Comparison of ENCODE assay signal across 10 cellular contexts in genomic region chr11:31809543-31809856, GRCh38. TPM values are rescaled to one million over a fixed set of nuclear protein-coding genes. Genes with fewer than 3 reads are reported as not detected.
DNase-seq lines count a peak whose midpoint lies in the region; ATAC-seq lines count a peak whose summit lies in the region.
"Had no signal": no experiment of that assay in that cellular context is flagged by ENCODE, and none has a peak within 500 bp of the region (broad histone marks: within the 10 kb centered on the region; RNA-seq: fewer than 3 reads in every experiment).

No MANE protein-coding gene starts in this region.

- peak overlapping the region; percentile 21 for H3K4me3 Mint-ChIP-seq in activated naive CD4-positive, alpha-beta T cell treated with anti-CD3 and anti-CD28 coated beads, Interleukin-2, amount 10 ng/mL, durations not matched to agents 7 days and 5 days
- H3K4me3 Mint-ChIP-seq in activated CD4-positive, alpha-beta memory T cell treated with anti-CD3 and anti-CD28 coated beads, Interleukin-2, amount 10 ng/mL, durations not matched to agents 7 days and 5 days = peak overlapping the region; percentile 2

- peaks cover 100% of the 10 kb centered on the region for H3K27me3 ChIP-seq in iPS-18a (ENCODE audit: control insufficient read depth, insufficient read depth, low read length)
- H3K27me3 ChIP-seq in subcutaneous abdominal adipose tissue (ENCODE audit: control insufficient read depth in 5 of 5, insufficient read depth in 4 of 5, low read length in 5 of 5) = peaks cover 64 to 94% (median 87%) of the 10 kb centered on the region in 5 donors

- H3K9ac ChIP-seq in iPS-18a (ENCODE audit: low read length) = no peak overlapping the region
- H3K9ac ChIP-seq in subcutaneous abdominal adipose tissue (ENCODE audit: low read length in 5 of 5) = no peak overlapping the region

- H3K27ac Mint-ChIP-seq in activated naive CD4-positive, alpha-beta T cell treated with anti-CD3 and anti-CD28 coated beads, Interleukin-2, amount 10 ng/mL, durations not matched to agents 7 days and 5 days = peak overlapping the region; percentile 1
- H3K27ac Mint-ChIP-seq in activated CD4-positive, alpha-beta memory T cell treated with anti-CD3 and anti-CD28 coated beads, Interleukin-2, amount 10 ng/mL, durations not matched to agents 7 days and 5 days = no peak overlapping the region

- H3K4me3 ChIP-seq in iPS-18a (ENCODE audit: low read length) (peak overlapping the region; percentile 60), subcutaneous abdominal adipose tissue (ENCODE audit: low read depth in 1 of 5, low read length in 5 of 5) (peak overlapping the region in 3 of 5 donors; percentile 54 to 68 (median 63))

- peaks cover 100% of the 10 kb centered on the region for H3K27me3 Mint-ChIP-seq in activated naive CD4-positive, alpha-beta T cell treated with anti-CD3 and anti-CD28 coated beads, Interleukin-2, amount 10 ng/mL, durations not matched to agents 7 days and 5 days
- H3K27me3 Mint-ChIP-seq in activated CD4-positive, alpha-beta memory T cell treated with anti-CD3 and anti-CD28 coated beads, Interleukin-2, amount 10 ng/mL, durations not matched to agents 7 days and 5 days = peaks cover 79% of the 10 kb centered on the region

- H3K9me3 Mint-ChIP-seq in activated naive CD4-positive, alpha-beta T cell treated with anti-CD3 and anti-CD28 coated beads, Interleukin-2, amount 10 ng/mL, durations not matched to agents 7 days and 5 days = no peaks in the 10 kb centered on the region
- H3K9me3 Mint-ChIP-seq in activated CD4-positive, alpha-beta memory T cell treated with anti-CD3 and anti-CD28 coated beads, Interleukin-2, amount 10 ng/mL, durations not matched to agents 7 days and 5 days = no peaks in the 10 kb centered on the region

- no peak for ATAC-seq in GM19452 (IDR thresholded peaks at IDR 0.05; ENCODE audit: unreplicated experiment)

- no peak for DNase-seq in activated naive CD4-positive, alpha-beta T cell treated with anti-CD3 and anti-CD28 coated beads, Interleukin-2, amount 10 ng/mL, durations not matched to agents 7 days and 5 days
- DNase-seq in activated naive CD4-positive, alpha-beta T cell (lab: John Stamatoyannopoulos, UW) = no peak
- no peak for DNase-seq in activated CD4-positive, alpha-beta memory T cell treated with anti-CD3 and anti-CD28 coated beads, Interleukin-2, amount 10 ng/mL, durations not matched to agents 7 days and 5 days
- DNase-seq in NCI-H345 (lab: John Stamatoyannopoulos, UW) (no peak), NCI-H748 (lab: John Stamatoyannopoulos, UW; ENCODE audit: unreplicated experiment) (no peak)
- DNase-seq: left ventricle myocardium superior, NCI-H2029 had no signal

- CTCF ChIA-PET in activated naive CD4-positive, alpha-beta T cell treated with anti-CD3 and anti-CD28 coated beads, Interleukin-2, amount 10 ng/mL, durations not matched to agents 7 days and 5 days (lab: Charles Lee) = interaction anchor here (1.0 kb wide), 1 partner anchor 11 kb away, joined by 3 read pairs; no protein-coding TSS in a partner anchor
- CTCF ChIA-PET in activated CD4-positive, alpha-beta memory T cell treated with anti-CD3 and anti-CD28 coated beads, Interleukin-2, amount 10 ng/mL, durations not matched to agents 7 days and 5 days (lab: Charles Lee) = no interaction called here

- H3K9me3 ChIP-seq in iPS-18a (ENCODE audit: control insufficient read depth, low read depth, low read length) (peaks cover 4% of the 10 kb centered on the region), subcutaneous abdominal adipose tissue (ENCODE audit: control insufficient read depth in 5 of 5, low read length in 5 of 5) (no peaks in the 10 kb centered on the region)

- H3K4me1 Mint-ChIP-seq in activated naive CD4-positive, alpha-beta T cell treated with anti-CD3 and anti-CD28 coated beads, Interleukin-2, amount 10 ng/mL, durations not matched to agents 7 days and 5 days = peaks cover 34% of the 10 kb centered on the region
- peaks cover 32% of the 10 kb centered on the region for H3K4me1 Mint-ChIP-seq in activated CD4-positive, alpha-beta memory T cell treated with anti-CD3 and anti-CD28 coated beads, Interleukin-2, amount 10 ng/mL, durations not matched to agents 7 days and 5 days

- POLR2A ChIA-PET in activated CD4-positive, alpha-beta memory T cell treated with anti-CD3 and anti-CD28 coated beads, Interleukin-2, amount 10 ng/mL, durations not matched to agents 7 days and 5 days (lab: Charles Lee) = no interaction called here

- H3K27ac ChIP-seq in iPS-18a (ENCODE audit: low read length) = no peak overlapping the region
- H3K27ac ChIP-seq in subcutaneous abdominal adipose tissue (ENCODE audit: low read depth, low read length) = no peak overlapping the region

- H3K4me1 ChIP-seq in iPS-18a (ENCODE audit: control insufficient read depth, low read depth, low read length) (peaks cover 43% of the 10 kb centered on the region), subcutaneous abdominal adipose tissue (ENCODE audit: control insufficient read depth in 5 of 5, insufficient read depth in 5 of 5, low read length in 5 of 5) (peaks cover 0 to 67% (median 58%) of the 10 kb centered on the region in 5 donors)

- no peaks in the 10 kb centered on the region for H3K36me3 ChIP-seq in iPS-18a (ENCODE audit: control insufficient read depth, low read depth, low read length)
- H3K36me3 ChIP-seq in subcutaneous abdominal adipose tissue (ENCODE audit: control insufficient read depth in 5 of 5, insufficient read depth in 5 of 5, low read length in 5 of 5) = no peaks in the 10 kb centered on the region

- peaks cover 10% of the 10 kb centered on the region for H3K36me3 Mint-ChIP-seq in activated naive CD4-positive, alpha-beta T cell treated with anti-CD3 and anti-CD28 coated beads, Interleukin-2, amount 10 ng/mL, durations not matched to agents 7 days and 5 days
- peaks cover 19% of the 10 kb centered on the region for H3K36me3 Mint-ChIP-seq in activated CD4-positive, alpha-beta memory T cell treated with anti-CD3 and anti-CD28 coated beads, Interleukin-2, amount 10 ng/mL, durations not matched to agents 7 days and 5 days (ENCODE audit: low read depth)

RNA-seq across cellular contexts. Expression of gene PAX6, which starts 1.6 kb away (rescaled TPM):
- not detected for total RNA-seq in activated CD4-positive, alpha-beta memory T cell treated with anti-CD3 and anti-CD28 coated beads, Interleukin-2, amount 10 ng/mL, durations not matched to agents 7 days and 5 days
- total RNA-seq: left ventricle myocardium superior had no signal
